19 cellular contexts compared by ENCODE assay signal in genomic region chr17:68562736-68563135, GRCh38.
A peak's percentile ranks its signal among the peaks of the same experiment; 100 is the strongest.
DNase-seq lines count a peak whose midpoint lies in the region; ATAC-seq and TF ChIP-seq lines count a peak whose summit lies in the region.
"Had no signal": no experiment of that assay in that cellular context is flagged by ENCODE, and none has a peak within 500 bp of the region (broad histone marks: within the 10 kb centered on the region; RNA-seq: fewer than 3 reads in every experiment).

No MANE protein-coding gene starts in this region.

- H3K4me3 Mint-ChIP-seq in T-helper 2 cell treated with Interferon-gamma antibody and Interleukin-4, amounts not matched to agents 5 μg/mL and 100 μg/mL, for 36 hours, result no peak overlapping the region
- H3K4me3 Mint-ChIP-seq in stimulated activated effector memory CD8-positive, alpha-beta T cell treated with anti-CD3 and anti-CD28 coated beads, Interleukin-12 subunit alpha, Interleukin-12 subunit beta, amount 100 ng/mL, for 72 hours, result no peak overlapping the region
- H3K4me3 Mint-ChIP-seq: CD14-positive monocyte; CD4-positive, alpha-beta memory T cell; GM23338; IgD-negative memory B cell had no signal

- H3K4me1 Mint-ChIP-seq in T-helper 2 cell treated with Interferon-gamma antibody and Interleukin-4, amounts not matched to agents 5 μg/mL and 100 μg/mL, for 36 hours (ENCODE audit: low read depth), result no peaks in the 10 kb centered on the region
- no peaks in the 10 kb centered on the region for H3K4me1 Mint-ChIP-seq in stimulated activated effector memory CD8-positive, alpha-beta T cell treated with anti-CD3 and anti-CD28 coated beads, Interleukin-12 subunit alpha, Interleukin-12 subunit beta, amount 100 ng/mL, for 72 hours
- H3K4me1 Mint-ChIP-seq: CD4-positive, alpha-beta memory T cell; GM23338 had no signal

- no peak overlapping the region for H3K27ac Mint-ChIP-seq in T-helper 2 cell treated with Interferon-gamma antibody and Interleukin-4, amounts not matched to agents 5 μg/mL and 100 μg/mL, for 36 hours
- no peak overlapping the region for H3K27ac Mint-ChIP-seq in stimulated activated effector memory CD8-positive, alpha-beta T cell treated with anti-CD3 and anti-CD28 coated beads, Interleukin-12 subunit alpha, Interleukin-12 subunit beta, amount 100 ng/mL, for 72 hours
- H3K27ac Mint-ChIP-seq: CD14-positive monocyte; CD4-positive, alpha-beta memory T cell; GM23338; IgD-negative memory B cell had no signal

- H3K36me3 Mint-ChIP-seq in T-helper 2 cell treated with Interferon-gamma antibody and Interleukin-4, amounts not matched to agents 5 μg/mL and 100 μg/mL, for 36 hours (ENCODE audit: low read depth), result no peaks in the 10 kb centered on the region
- H3K36me3 Mint-ChIP-seq in stimulated activated effector memory CD8-positive, alpha-beta T cell treated with anti-CD3 and anti-CD28 coated beads, Interleukin-12 subunit alpha, Interleukin-12 subunit beta, amount 100 ng/mL, for 72 hours, result no peaks in the 10 kb centered on the region
- H3K36me3 Mint-ChIP-seq: CD4-positive, alpha-beta memory T cell had no signal

- peak; percentile 89 for DNase-seq in AG10803 (ENCODE audit: low read depth)
- peak; percentile 77 for DNase-seq in GM04503 (ENCODE audit: low read depth)
- DNase-seq in astrocyte of the hippocampus (ENCODE audit: low read depth, low spot score), result peak; percentile 9
- DNase-seq in fibroblast of peridontal ligament (ENCODE audit: extremely low read depth), result peak; percentile 73
- DNase-seq in foreskin melanocyte, result no peak
- DNase-seq in COLO668 (lab: John Stamatoyannopoulos, UW; ENCODE audit: unreplicated experiment), result no peak
- DNase-seq in T-helper 2 cell treated with Interferon-gamma antibody and Interleukin-4, amounts not matched to agents 5 μg/mL and 100 μg/mL, for 36 hours (ENCODE audit: low spot score), result no peak
- DNase-seq in stimulated activated effector memory CD8-positive, alpha-beta T cell treated with anti-CD3 and anti-CD28 coated beads, Interleukin-12 subunit alpha, Interleukin-12 subunit beta, amount 100 ng/mL, for 72 hours (ENCODE audit: low spot score in 2 of 2), result no peak
- DNase-seq: Calu3; CD4-positive, alpha-beta memory T cell; DMS79 treated with DMSO at 0.1 percent for 48 hours; EL; HCEC 1CT; KG1 had no signal

- TF ChIP-seq CTCF in AG10803 (conservative IDR thresholded peaks at IDR 0.05; ENCODE audit: low read length), result no peak

- no peak overlapping the region for H3K4me3 ChIP-seq in AG10803 (ENCODE audit: low read length)
- H3K4me3 ChIP-seq: BLaER1, GM23338 had no signal

- no peaks in the 10 kb centered on the region for H3K9me3 Mint-ChIP-seq in T-helper 2 cell treated with Interferon-gamma antibody and Interleukin-4, amounts not matched to agents 5 μg/mL and 100 μg/mL, for 36 hours
- no peaks in the 10 kb centered on the region for H3K9me3 Mint-ChIP-seq in stimulated activated effector memory CD8-positive, alpha-beta T cell treated with anti-CD3 and anti-CD28 coated beads, Interleukin-12 subunit alpha, Interleukin-12 subunit beta, amount 100 ng/mL, for 72 hours
- H3K9me3 Mint-ChIP-seq: IgD-negative memory B cell had no signal

- ATAC-seq in stimulated activated effector memory CD8-positive, alpha-beta T cell treated with anti-CD3 and anti-CD28 coated beads, Interleukin-12 subunit alpha, Interleukin-12 subunit beta, amount 100 ng/mL, for 72 hours, result no peak
- ATAC-seq: GM23338, HepG2 had no signal

- H3K27me3 Mint-ChIP-seq in T-helper 2 cell treated with Interferon-gamma antibody and Interleukin-4, amounts not matched to agents 5 μg/mL and 100 μg/mL, for 36 hours (ENCODE audit: low read depth), result peaks cover 9% of the 10 kb centered on the region

Comparison
In these comparisons a context has a peak if more than half of its experiments do, and no peak if none do; other contexts are left out.
1. DNase-seq: peak in AG10803 (single experiment), GM04503 (single experiment), astrocyte of the hippocampus (single experiment) and fibroblast of peridontal ligament (single experiment); none in foreskin melanocyte (single experiment), COLO668 (single experiment), T-helper 2 cell treated with Interferon-gamma antibody and Interleukin-4, amounts not matched to agents 5 μg/mL and 100 μg/mL, for 36 hours (single experiment) and stimulated activated effector memory CD8-positive, alpha-beta T cell treated with anti-CD3 and anti-CD28 coated beads, Interleukin-12 subunit alpha, Interleukin-12 subunit beta, amount 100 ng/mL, for 72 hours (0 of 2).